1 cellular context compared by ENCODE assay signal in genomic region chr6:108560463-108561308, GRCh38.
TF ChIP-seq lines count a peak whose summit lies in the region.

FOXO3 (plus strand) TSS chr6:108560917; CDS start chr6:108561209, 292 bp downstream.

TF ChIP-seq in H1, 55 proteins besides CTCF, POLR2A, EP300 and RAD21 (continued from another document):
- no peak for TF ChIP-seq CHD7 (IDR thresholded peaks at IDR 0.05; ENCODE audit: insufficient replicate concordance, low read length)
- no peak; the same call in 1 of the 2 replicates for TF ChIP-seq BACH1 (IDR thresholded peaks at IDR 0.05; ENCODE audit: low read length)
- TF ChIP-seq TBP (IDR thresholded peaks at IDR 0.05; ENCODE audit: low read depth, low read length), result peak; percentile 72; the same call in 1 of the 2 replicates
- TF ChIP-seq TEAD4 (IDR thresholded peaks at IDR 0.05; ENCODE audit: low read depth, low read length), result no peak
- no peak for TF ChIP-seq SIRT6 (IDR thresholded peaks at IDR 0.05; ENCODE audit: low read length)
- TF ChIP-seq POU5F1 (IDR thresholded peaks at IDR 0.05; ENCODE audit: low read depth, low read length), result no peak
- no peak for TF ChIP-seq ATF3 (IDR thresholded peaks at IDR 0.05; ENCODE audit: insufficient read depth, low read depth, low read length)
- TF ChIP-seq GABPA (IDR thresholded peaks at IDR 0.05; ENCODE audit: borderline replicate concordance, insufficient read depth, low read length), result no peak
- TF ChIP-seq, protein P1, sequence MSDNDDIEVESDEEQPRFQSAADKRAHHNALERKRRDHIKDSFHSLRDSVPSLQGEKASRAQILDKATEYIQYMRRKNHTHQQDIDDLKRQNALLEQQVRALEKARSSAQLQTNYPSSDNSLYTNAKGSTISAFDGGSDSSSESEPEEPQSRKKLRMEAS (IDR thresholded peaks at IDR 0.05), result no peak
- peak; percentile 70 for TF ChIP-seq TAF1 (IDR thresholded peaks at IDR 0.05; ENCODE audit: low read depth, low read length)
- no peak for TF ChIP-seq CEBPB (IDR thresholded peaks at IDR 0.05; ENCODE audit: low read depth, low read length)
- no peak for TF ChIP-seq BRCA1 (IDR thresholded peaks at IDR 0.05; ENCODE audit: low read depth, low read length)
- no peak for TF ChIP-seq SP4 (IDR thresholded peaks at IDR 0.05; ENCODE audit: low read length)
- TF ChIP-seq CHD2 (IDR thresholded peaks at IDR 0.05; ENCODE audit: low read length), result no peak
- no peak for TF ChIP-seq SAP30 (IDR thresholded peaks at IDR 0.05; ENCODE audit: insufficient read depth, insufficient replicate concordance, low read length)
- no peak for TF ChIP-seq HDAC6 (IDR thresholded peaks at IDR 0.05; ENCODE audit: low read depth, low read length)
- no peak for TF ChIP-seq HDAC2 (IDR thresholded peaks at IDR 0.05; ENCODE audit: borderline replicate concordance in 1 of 2, low read depth in 2 of 2, low read length in 2 of 2)
- TF ChIP-seq JUN (IDR thresholded peaks at IDR 0.05; ENCODE audit: low read depth, low read length), result no peak
- TF ChIP-seq BCL11A (IDR thresholded peaks at IDR 0.05; ENCODE audit: low read depth in 2 of 2, low read length in 2 of 2), result no peak
- TF ChIP-seq TAF7 (optimal IDR thresholded peaks at IDR 0.05; ENCODE audit: borderline replicate concordance, low read depth, low read length), result peak; percentile 57
- TF ChIP-seq ZNF274 (IDR thresholded peaks at IDR 0.05; ENCODE audit: borderline replicate concordance, extremely low read depth, low read length), result no peak
- TF ChIP-seq ATF2 (IDR thresholded peaks at IDR 0.05; ENCODE audit: low read length), result peak; percentile 23; the same call in 1 of the 2 replicates
- peak; percentile 59; the same call in 1 of the 2 replicates for TF ChIP-seq POLR2AphosphoS5 (IDR thresholded peaks at IDR 0.05; ENCODE audit: low read depth, low read length)
- no peak for TF ChIP-seq KDM5A (IDR thresholded peaks at IDR 0.05; ENCODE audit: low read length)
- no peak for TF ChIP-seq MAFK (IDR thresholded peaks at IDR 0.05; ENCODE audit: low read depth, low read length)
- no peak for TF ChIP-seq CREB1 (IDR thresholded peaks at IDR 0.05)
- TF ChIP-seq YY1 (IDR thresholded peaks at IDR 0.05; ENCODE audit: low read depth, low read length), result no peak
- TF ChIP-seq GTF2F1 (IDR thresholded peaks at IDR 0.05; ENCODE audit: borderline replicate concordance, low read depth, low read length), result no peak
- TF ChIP-seq SRF (IDR thresholded peaks at IDR 0.05; ENCODE audit: low read depth, low read length), result no peak
- TF ChIP-seq EGR1 (IDR thresholded peaks at IDR 0.05; ENCODE audit: borderline replicate concordance, low read depth, low read length), result no peak
- TF ChIP-seq EZH2 (IDR thresholded peaks at IDR 0.05; ENCODE audit: low read depth, low read length, severe bottlenecking), result no peak
- TF ChIP-seq SP1 (IDR thresholded peaks at IDR 0.05; ENCODE audit: low read depth, low read length), result 0 out of 2 replicates have a peak, but pooled peaks have one; percentile 23
- no peak for TF ChIP-seq RXRA (IDR thresholded peaks at IDR 0.05; ENCODE audit: insufficient read depth, low read depth, low read length)
- no peak for TF ChIP-seq KDM1A (IDR thresholded peaks at IDR 0.05; ENCODE audit: borderline replicate concordance, low read length)
- TF ChIP-seq, protein P2, sequence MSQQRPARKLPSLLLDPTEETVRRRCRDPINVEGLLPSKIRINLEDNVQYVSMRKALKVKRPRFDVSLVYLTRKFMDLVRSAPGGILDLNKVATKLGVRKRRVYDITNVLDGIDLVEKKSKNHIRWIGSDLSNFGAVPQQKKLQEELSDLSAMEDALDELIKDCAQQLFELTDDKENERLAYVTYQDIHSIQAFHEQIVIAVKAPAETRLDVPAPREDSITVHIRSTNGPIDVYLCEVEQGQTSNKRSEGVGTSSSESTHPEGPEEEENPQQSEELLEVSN (IDR thresholded peaks at IDR 0.05), result no peak
- no peak for TF ChIP-seq CHD1 (IDR thresholded peaks at IDR 0.05; ENCODE audit: low read depth, low read length)
- TF ChIP-seq NANOG (IDR thresholded peaks at IDR 0.05; ENCODE audit: insufficient read depth, low read depth, low read length, poor library complexity, severe bottlenecking), result no peak
- 0 out of 2 replicates have a peak, but pooled peaks have one; percentile 66 for TF ChIP-seq PHF8 (conservative IDR thresholded peaks at IDR 0.05; ENCODE audit: low read depth, low read length)
